ENCODE assay signal across 1 cellular context in the genomic region with DNA sequence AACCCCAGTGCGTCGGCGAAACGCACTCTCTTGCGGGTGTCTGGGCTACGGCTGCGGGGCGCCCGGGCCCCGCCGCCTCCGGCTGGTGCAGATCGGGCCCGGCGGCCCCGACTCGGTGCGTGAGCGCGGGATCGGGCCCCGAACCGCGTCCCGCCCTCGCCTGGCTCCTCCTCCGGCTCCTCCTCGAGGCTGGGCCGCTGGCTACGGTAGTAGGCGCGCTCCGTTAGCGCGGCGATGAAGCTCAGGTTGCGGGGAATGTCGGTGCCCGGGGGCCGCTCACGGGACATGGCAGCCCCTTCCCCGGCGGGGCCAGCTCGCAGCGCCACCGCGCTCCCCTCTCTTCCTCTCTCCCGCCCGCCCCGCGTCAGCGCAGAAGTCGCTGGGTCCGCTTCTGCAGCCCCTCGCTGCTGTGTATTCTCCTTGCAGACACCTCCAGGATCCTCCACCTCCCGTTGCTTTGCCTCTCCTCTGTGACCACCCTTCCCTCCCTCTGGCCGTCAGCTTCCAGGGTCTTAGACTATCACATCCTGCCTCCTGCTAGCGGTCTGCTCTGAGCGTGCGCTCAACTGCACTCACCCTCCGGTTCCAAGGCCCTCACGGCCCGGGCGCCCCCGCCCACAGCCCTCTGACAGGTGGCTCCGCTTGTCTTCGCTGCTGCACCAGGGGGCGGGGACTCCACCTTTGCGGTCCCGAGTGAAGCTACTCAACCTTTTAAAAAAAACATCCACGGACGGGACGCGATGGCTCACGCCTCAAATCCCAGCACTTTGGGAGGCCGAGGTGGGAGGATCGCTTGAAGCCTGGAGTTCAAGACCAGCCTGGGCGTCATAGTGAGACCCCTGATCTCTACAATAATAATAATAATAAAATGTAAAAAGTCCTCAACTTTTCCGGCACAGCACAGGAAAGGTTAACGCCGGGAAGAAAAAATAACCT.
TF ChIP-seq lines count a peak whose summit lies in the region.

A gene with protein sequence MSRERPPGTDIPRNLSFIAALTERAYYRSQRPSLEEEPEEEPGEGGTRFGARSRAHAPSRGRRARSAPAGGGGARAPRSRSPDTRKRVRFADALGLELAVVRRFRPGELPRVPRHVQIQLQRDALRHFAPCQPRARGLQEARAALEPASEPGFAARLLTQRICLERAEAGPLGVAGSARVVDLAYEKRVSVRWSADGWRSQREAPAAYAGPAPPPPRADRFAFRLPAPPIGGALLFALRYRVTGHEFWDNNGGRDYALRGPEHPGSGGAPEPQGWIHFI (minus strand): TSS at position 570 of the 936 bp plus-strand sequence. CDS start 283 bp downstream, at position 287.

TF ChIP-seq in HepG2, 621 proteins besides CTCF, POLR2A, EP300 and RAD21 (continued from another document and continues in another):
- TF ChIP-seq REXO4 (CRISPR knock-in tag; IDR thresholded peaks at IDR 0.05; ENCODE audit: borderline replicate concordance) (peak; percentile 81; the same call in 1 of the 2 replicates), REL (CRISPR knock-in tag; conservative IDR thresholded peaks at IDR 0.05) (no peak), CHD4 (IDR thresholded peaks at IDR 0.05; ENCODE audit: borderline replicate concordance, low read length) (peak; percentile 77), HOXA3 (CRISPR knock-in tag; IDR thresholded peaks at IDR 0.05) (no peak; the same call in 1 of the 2 replicates), NR2F6 (IDR thresholded peaks at IDR 0.05) (peak; percentile 50; the same call in 1 of the 2 replicates), NR2F6 (CRISPR knock-in tag; IDR thresholded peaks at IDR 0.05) (peak; percentile 46; the same call in 1 of the 2 replicates), KLF12 (CRISPR knock-in tag; IDR thresholded peaks at IDR 0.05; ENCODE audit: borderline replicate concordance) (peak; percentile 58; the same call in 1 of the 2 replicates), ZNF124 (CRISPR knock-in tag; IDR thresholded peaks at IDR 0.05) (peak; percentile 59), RCOR2 (CRISPR knock-in tag; IDR thresholded peaks at IDR 0.05) (peak; percentile 70), PTBP1 (IDR thresholded peaks at IDR 0.05; ENCODE audit: low read depth, low read length, poor library complexity, severe bottlenecking) (peak; percentile 1), SCMH1 (CRISPR knock-in tag; IDR thresholded peaks at IDR 0.05; ENCODE audit: borderline replicate concordance) (no peak), SPEN (CRISPR knock-in tag; IDR thresholded peaks at IDR 0.05; ENCODE audit: low read depth) (peak; percentile 77; the same call in 1 of the 2 replicates), ZIK1 (CRISPR knock-in tag; IDR thresholded peaks at IDR 0.05; ENCODE audit: borderline replicate concordance, low read depth) (peak; percentile 55; the same call in 1 of the 2 replicates)
- TF ChIP-seq, protein P1, sequence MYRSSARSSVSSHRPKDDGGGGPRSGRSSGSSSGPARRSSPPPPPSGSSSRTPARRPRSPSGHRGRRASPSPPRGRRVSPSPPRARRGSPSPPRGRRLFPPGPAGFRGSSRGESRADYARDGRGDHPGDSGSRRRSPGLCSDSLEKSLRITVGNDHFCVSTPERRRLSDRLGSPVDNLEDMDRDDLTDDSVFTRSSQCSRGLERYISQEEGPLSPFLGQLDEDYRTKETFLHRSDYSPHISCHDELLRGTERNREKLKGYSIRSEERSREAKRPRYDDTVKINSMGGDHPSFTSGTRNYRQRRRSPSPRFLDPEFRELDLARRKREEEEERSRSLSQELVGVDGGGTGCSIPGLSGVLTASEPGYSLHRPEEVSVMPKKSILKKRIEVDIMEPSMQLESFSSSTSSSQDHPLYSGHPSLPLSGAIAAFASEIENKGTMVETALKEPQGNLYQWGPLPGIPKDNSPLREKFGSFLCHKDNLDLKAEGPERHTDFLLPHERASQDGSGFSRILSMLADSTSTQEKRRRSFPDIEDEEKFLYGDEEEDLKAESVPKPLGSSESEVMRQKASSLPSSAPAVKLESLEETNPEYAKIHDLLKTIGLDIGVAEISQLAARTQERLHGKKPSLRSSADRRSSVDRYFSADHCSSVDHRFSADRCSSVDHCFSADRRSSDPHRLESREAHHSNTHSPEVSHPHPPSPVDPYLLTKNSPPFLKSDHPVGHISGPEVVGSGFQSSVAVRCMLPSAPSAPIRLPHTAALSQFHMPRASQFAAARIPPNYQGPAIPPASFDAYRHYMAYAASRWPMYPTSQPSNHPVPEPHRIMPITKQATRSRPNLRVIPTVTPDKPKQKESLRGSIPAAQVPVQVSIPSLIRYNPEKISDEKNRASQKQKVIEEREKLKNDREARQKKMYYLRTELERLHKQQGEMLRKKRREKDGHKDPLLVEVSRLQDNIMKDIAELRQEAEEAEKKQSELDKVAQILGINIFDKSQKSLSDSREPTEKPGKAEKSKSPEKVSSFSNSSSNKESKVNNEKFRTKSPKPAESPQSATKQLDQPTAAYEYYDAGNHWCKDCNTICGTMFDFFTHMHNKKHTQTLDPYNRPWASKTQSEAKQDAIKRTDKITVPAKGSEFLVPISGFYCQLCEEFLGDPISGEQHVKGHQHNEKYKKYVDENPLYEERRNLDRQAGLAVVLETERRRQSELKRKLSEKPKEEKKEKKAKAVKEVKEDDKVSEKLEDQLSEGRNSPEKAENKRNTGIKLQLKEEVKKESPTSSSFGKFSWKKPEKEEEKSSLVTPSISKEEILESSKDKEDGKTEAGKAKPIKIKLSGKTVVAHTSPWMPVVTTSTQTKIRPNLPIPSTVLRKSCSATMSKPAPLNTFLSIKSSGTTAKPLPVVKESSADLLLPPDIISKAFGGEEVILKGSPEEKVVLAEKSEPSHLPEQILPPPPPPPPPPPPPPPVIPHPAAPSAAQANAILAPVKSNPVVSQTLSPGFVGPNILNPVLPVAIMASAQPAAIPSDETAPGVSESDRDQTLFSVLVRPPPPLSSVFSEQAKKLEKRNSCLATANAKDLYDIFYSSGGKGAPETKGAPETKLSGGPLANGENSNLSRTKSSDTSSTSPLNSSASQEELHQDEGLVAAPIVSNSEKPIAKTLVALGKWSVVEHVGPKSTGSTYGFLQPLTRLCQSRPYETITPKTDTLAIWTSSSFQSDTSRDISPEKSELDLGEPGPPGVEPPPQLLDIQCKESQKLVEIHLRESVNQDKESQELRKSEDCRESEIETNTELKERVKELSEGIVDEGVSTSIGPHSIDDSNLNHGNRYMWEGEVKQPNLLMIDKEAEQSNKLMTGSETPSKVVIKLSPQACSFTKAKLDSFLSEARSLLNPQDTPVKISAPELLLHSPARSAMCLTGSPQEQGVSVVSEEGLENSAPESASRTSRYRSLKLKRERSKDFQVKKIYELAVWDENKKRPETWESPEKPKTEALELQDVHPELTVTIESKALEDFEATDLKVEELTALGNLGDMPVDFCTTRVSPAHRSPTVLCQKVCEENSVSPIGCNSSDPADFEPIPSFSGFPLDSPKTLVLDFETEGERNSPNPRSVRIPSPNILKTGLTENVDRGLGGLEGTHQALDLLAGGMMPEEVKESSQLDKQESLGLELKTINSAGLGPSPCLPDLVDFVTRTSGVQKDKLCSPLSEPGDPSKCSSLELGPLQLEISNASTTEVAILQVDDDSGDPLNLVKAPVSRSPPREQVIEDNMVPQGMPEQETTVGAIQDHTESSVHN (CRISPR knock-in tag; IDR thresholded peaks at IDR 0.05), result peak; percentile 19; the same call in 1 of the 2 replicates
- TF ChIP-seq, protein P2, sequence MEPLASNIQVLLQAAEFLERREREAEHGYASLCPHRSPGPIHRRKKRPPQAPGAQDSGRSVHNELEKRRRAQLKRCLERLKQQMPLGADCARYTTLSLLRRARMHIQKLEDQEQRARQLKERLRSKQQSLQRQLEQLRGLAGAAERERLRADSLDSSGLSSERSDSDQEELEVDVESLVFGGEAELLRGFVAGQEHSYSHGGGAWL (CRISPR knock-in tag; IDR thresholded peaks at IDR 0.05), result peak; percentile 89
- TF ChIP-seq, protein P3, sequence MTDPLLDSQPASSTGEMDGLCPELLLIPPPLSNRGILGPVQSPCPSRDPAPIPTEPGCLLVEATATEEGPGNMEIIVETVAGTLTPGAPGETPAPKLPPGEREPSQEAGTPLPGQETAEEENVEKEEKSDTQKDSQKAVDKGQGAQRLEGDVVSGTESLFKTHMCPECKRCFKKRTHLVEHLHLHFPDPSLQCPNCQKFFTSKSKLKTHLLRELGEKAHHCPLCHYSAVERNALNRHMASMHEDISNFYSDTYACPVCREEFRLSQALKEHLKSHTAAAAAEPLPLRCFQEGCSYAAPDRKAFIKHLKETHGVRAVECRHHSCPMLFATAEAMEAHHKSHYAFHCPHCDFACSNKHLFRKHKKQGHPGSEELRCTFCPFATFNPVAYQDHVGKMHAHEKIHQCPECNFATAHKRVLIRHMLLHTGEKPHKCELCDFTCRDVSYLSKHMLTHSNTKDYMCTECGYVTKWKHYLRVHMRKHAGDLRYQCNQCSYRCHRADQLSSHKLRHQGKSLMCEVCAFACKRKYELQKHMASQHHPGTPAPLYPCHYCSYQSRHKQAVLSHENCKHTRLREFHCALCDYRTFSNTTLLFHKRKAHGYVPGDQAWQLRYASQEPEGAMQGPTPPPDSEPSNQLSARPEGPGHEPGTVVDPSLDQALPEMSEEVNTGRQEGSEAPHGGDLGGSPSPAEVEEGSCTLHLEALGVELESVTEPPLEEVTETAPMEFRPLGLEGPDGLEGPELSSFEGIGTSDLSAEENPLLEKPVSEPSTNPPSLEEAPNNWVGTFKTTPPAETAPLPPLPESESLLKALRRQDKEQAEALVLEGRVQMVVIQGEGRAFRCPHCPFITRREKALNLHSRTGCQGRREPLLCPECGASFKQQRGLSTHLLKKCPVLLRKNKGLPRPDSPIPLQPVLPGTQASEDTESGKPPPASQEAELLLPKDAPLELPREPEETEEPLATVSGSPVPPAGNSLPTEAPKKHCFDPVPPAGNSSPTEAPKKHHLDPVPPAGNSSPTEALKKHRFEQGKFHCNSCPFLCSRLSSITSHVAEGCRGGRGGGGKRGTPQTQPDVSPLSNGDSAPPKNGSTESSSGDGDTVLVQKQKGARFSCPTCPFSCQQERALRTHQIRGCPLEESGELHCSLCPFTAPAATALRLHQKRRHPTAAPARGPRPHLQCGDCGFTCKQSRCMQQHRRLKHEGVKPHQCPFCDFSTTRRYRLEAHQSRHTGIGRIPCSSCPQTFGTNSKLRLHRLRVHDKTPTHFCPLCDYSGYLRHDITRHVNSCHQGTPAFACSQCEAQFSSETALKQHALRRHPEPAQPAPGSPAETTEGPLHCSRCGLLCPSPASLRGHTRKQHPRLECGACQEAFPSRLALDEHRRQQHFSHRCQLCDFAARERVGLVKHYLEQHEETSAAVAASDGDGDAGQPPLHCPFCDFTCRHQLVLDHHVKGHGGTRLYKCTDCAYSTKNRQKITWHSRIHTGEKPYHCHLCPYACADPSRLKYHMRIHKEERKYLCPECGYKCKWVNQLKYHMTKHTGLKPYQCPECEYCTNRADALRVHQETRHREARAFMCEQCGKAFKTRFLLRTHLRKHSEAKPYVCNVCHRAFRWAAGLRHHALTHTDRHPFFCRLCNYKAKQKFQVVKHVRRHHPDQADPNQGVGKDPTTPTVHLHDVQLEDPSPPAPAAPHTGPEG (CRISPR knock-in tag; IDR thresholded peaks at IDR 0.05), result no peak; the same call in 1 of the 2 replicates
- TF ChIP-seq, protein P4, sequence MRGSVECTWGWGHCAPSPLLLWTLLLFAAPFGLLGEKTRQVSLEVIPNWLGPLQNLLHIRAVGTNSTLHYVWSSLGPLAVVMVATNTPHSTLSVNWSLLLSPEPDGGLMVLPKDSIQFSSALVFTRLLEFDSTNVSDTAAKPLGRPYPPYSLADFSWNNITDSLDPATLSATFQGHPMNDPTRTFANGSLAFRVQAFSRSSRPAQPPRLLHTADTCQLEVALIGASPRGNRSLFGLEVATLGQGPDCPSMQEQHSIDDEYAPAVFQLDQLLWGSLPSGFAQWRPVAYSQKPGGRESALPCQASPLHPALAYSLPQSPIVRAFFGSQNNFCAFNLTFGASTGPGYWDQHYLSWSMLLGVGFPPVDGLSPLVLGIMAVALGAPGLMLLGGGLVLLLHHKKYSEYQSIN (CRISPR knock-in tag; IDR thresholded peaks at IDR 0.05; ENCODE audit: borderline replicate concordance), result no peak
- TF ChIP-seq, protein P5, sequence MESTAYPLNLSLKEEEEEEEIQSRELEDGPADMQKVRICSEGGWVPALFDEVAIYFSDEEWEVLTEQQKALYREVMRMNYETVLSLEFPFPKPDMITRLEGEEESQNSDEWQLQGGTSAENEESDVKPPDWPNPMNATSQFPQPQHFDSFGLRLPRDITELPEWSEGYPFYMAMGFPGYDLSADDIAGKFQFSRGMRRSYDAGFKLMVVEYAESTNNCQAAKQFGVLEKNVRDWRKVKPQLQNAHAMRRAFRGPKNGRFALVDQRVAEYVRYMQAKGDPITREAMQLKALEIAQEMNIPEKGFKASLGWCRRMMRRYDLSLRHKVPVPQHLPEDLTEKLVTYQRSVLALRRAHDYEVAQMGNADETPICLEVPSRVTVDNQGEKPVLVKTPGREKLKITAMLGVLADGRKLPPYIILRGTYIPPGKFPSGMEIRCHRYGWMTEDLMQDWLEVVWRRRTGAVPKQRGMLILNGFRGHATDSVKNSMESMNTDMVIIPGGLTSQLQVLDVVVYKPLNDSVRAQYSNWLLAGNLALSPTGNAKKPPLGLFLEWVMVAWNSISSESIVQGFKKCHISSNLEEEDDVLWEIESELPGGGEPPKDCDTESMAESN (CRISPR knock-in tag; conservative IDR thresholded peaks at IDR 0.05), result 0 out of 2 replicates have a peak, but pooled peaks have one; percentile 6
- TF ChIP-seq, protein P6, sequence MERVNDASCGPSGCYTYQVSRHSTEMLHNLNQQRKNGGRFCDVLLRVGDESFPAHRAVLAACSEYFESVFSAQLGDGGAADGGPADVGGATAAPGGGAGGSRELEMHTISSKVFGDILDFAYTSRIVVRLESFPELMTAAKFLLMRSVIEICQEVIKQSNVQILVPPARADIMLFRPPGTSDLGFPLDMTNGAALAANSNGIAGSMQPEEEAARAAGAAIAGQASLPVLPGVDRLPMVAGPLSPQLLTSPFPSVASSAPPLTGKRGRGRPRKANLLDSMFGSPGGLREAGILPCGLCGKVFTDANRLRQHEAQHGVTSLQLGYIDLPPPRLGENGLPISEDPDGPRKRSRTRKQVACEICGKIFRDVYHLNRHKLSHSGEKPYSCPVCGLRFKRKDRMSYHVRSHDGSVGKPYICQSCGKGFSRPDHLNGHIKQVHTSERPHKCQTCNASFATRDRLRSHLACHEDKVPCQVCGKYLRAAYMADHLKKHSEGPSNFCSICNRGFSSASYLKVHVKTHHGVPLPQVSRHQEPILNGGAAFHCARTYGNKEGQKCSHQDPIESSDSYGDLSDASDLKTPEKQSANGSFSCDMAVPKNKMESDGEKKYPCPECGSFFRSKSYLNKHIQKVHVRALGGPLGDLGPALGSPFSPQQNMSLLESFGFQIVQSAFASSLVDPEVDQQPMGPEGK (CRISPR knock-in tag; IDR thresholded peaks at IDR 0.05), result peak; percentile 84
- TF ChIP-seq, protein P7, sequence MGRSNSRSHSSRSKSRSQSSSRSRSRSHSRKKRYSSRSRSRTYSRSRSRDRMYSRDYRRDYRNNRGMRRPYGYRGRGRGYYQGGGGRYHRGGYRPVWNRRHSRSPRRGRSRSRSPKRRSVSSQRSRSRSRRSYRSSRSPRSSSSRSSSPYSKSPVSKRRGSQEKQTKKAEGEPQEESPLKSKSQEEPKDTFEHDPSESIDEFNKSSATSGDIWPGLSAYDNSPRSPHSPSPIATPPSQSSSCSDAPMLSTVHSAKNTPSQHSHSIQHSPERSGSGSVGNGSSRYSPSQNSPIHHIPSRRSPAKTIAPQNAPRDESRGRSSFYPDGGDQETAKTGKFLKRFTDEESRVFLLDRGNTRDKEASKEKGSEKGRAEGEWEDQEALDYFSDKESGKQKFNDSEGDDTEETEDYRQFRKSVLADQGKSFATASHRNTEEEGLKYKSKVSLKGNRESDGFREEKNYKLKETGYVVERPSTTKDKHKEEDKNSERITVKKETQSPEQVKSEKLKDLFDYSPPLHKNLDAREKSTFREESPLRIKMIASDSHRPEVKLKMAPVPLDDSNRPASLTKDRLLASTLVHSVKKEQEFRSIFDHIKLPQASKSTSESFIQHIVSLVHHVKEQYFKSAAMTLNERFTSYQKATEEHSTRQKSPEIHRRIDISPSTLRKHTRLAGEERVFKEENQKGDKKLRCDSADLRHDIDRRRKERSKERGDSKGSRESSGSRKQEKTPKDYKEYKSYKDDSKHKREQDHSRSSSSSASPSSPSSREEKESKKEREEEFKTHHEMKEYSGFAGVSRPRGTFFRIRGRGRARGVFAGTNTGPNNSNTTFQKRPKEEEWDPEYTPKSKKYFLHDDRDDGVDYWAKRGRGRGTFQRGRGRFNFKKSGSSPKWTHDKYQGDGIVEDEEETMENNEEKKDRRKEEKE (IDR thresholded peaks at IDR 0.05), result no peak
